Comparison of ENCODE assay signal across 8 cellular contexts in genomic region chr19:12806242-12807131, GRCh38. TPM values are rescaled to one million over a fixed set of nuclear protein-coding genes. Genes with fewer than 3 reads are reported as not detected.
DNase-seq lines count a peak whose midpoint lies in the region; ATAC-seq and TF ChIP-seq lines count a peak whose summit lies in the region.

Gene RNASEH2A, plus strand, starts transcription at chr19:12806584. Its CDS starts 90 bp downstream, at chr19:12806674.

- peak within 1 kb of the TSS; percentile 96 for H2AFZ ChIP-seq in hepatocyte

- no peaks in the 10 kb centered on the region for H3K36me3 ChIP-seq in hepatocyte (replicated peaks; ENCODE audit: insufficient read depth, low read depth)

- no peak for TF ChIP-seq CTCF in hepatocyte (IDR thresholded peaks at IDR 0.05; ENCODE audit: poor library complexity)

- H3K79me2 ChIP-seq in hepatocyte: peaks cover 1% of the 10 kb centered on the region

- no peaks in the 10 kb centered on the region for H3K9me2 ChIP-seq in hepatocyte (replicated peaks; ENCODE audit: insufficient read depth)

- ATAC-seq in HG02840 (IDR thresholded peaks at IDR 0.05; ENCODE audit: low FRiP score, unreplicated experiment): peak; percentile 77
- no peak for ATAC-seq in GM21717 (IDR thresholded peaks at IDR 0.05; ENCODE audit: unreplicated experiment)

- 5% methylated on average over 64 of the region's 68 CpGs for WGBS in hepatocyte (ENCODE audit: low lambda C conversion rate, missing lambda C conversion rate)

- no peaks in the 10 kb centered on the region for H3K9me3 ChIP-seq in hepatocyte (ENCODE audit: low read depth)

- H3K4me1 ChIP-seq in hepatocyte (ENCODE audit: insufficient read depth): peaks cover 4% of the 10 kb centered on the region

- peak; percentile 79 for DNase-seq in NCI-H1694 treated with DMSO at 0.1 percent for 48 hours (lab: John Stamatoyannopoulos, UW)
- DNase-seq in T-helper 22 cell (ENCODE audit: low read depth): peak; percentile 75
- peak; percentile 97 for DNase-seq in astrocyte of the hippocampus (ENCODE audit: low read depth, low spot score)
- peak; percentile 95 for DNase-seq in hepatocyte (ENCODE audit: low spot score)
- peak; percentile 95 for DNase-seq in retina

- H3K27ac ChIP-seq in hepatocyte: peak within 1 kb of the TSS; percentile 23

- H3K4me2 ChIP-seq in hepatocyte: peak within 1 kb of the TSS; percentile 91

- H4K20me1 ChIP-seq in hepatocyte (ENCODE audit: insufficient read depth, poor library complexity, severe bottlenecking): no peaks in the 10 kb centered on the region

- H3K27me3 ChIP-seq in hepatocyte: no peaks in the 10 kb centered on the region

- peak within 1 kb of the TSS; percentile 50 for H3K4me3 ChIP-seq in hepatocyte

- peak; percentile 73 for TF ChIP-seq POLR2A in GM10847 (IDR thresholded peaks at IDR 0.05; ENCODE audit: extremely low read depth, insufficient read length)

RNA-seq across cellular contexts. Expression of gene RNASEH2A, which starts in this region (rescaled TPM):
- total RNA-seq in hepatocyte: 8.3 and 9.3 TPM in 2 replicates
- polyA plus RNA-seq in hepatocyte: 20.4 and 25.7 TPM in 2 replicates
